ENCODE assay signal across 7 cellular contexts in the genomic region with DNA sequence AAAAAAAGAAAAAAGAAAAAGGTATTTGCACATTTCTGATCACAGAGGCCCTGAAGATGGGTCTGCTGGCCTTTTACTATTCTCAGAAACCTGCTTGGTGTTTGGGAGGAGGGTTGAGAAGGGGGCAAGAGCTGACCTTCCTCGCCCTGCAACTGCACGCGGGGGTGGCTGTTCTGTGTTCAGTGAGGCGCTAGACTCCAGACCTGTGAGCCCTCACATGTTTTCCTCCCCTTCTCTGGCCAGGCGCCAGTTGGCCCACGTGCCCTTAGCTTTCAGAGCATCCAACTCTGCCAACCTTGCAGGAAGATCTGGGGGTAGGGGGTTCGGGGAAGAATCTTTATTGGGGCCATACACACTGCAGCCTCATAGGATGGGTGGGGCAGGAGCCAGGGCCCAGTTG.
A peak's percentile ranks its signal among the peaks of the same experiment; 100 is the strongest.
DNase-seq lines count a peak whose midpoint lies in the region; ATAC-seq and TF ChIP-seq lines count a peak whose summit lies in the region.
"Not testable (repeated sequence)": the region's sequence is repeated elsewhere in the genome, so short reads cannot be mapped to it uniquely, and the experiment has no call there.

No MANE protein-coding gene starts in this region.

- H3K4me3 ChIP-seq in thyroid gland (replicated peaks in 1 of 3); aorta (ENCODE audit: low read length in 2 of 2): not testable (repeated sequence)

- TF ChIP-seq POLR2A in thyroid gland (IDR thresholded peaks at IDR 0.05) = not testable (repeated sequence)

- not testable (repeated sequence) for H3K27ac ChIP-seq in thyroid gland; aorta (ENCODE audit: low read depth in 1 of 2, low read length in 2 of 2)

- peak; percentile 73 for ATAC-seq in aorta (ENCODE audit: low FRiP score)

- H3K36me3 ChIP-seq in thyroid gland; aorta (ENCODE audit: control insufficient read depth in 1 of 2, insufficient read depth in 2 of 2, low read length in 1 of 2): not testable (repeated sequence)

- intact Hi-C loops in thyroid gland (cut with DNase I); aorta (cut with DNase I): not testable (repeated sequence)

- not testable (repeated sequence) for H3K27me3 ChIP-seq in thyroid gland; aorta (ENCODE audit: control insufficient read depth in 1 of 2, insufficient read depth in 2 of 2, low read length in 1 of 2)

- WGBS in thyroid gland, 2 donors = 48 to 49% methylated on average over 7 of the region's 7 CpGs
- 60 to 74% methylated on average over 7 of the region's 7 CpGs for WGBS in aorta, 2 donors

- DNase-seq in DMS 273 (lab: John Stamatoyannopoulos, UW; ENCODE audit: unreplicated experiment) (peak; percentile 42), NCI-H2029 (lab: John Stamatoyannopoulos, UW) (peak; percentile 5), NCI-H69 (lab: John Stamatoyannopoulos, UW) (peak; percentile 11), RPMI8226 (peak; percentile 33), left kidney (ENCODE audit: low read depth, low spot score) (peak; percentile 32), thyroid gland (peak; percentile 72 to 73)
- not testable (repeated sequence) for DNase-seq in aorta

- TF ChIP-seq CTCF in thyroid gland (IDR thresholded peaks at IDR 0.05) = not testable (repeated sequence)

- H3K9me3 ChIP-seq in thyroid gland; aorta (ENCODE audit: control insufficient read depth, low read length): not testable (repeated sequence)

- not testable (repeated sequence) for H3K4me1 ChIP-seq in thyroid gland; aorta (ENCODE audit: control insufficient read depth in 1 of 2, insufficient read depth in 2 of 2, low read length in 2 of 2)
